ENCODE assay signal across 14 cellular contexts in genomic region chr3:135967867-135968266, GRCh38. TPM values are rescaled to one million over a fixed set of nuclear protein-coding genes. Genes with fewer than 3 reads are reported as not detected.
DNase-seq lines count a peak whose midpoint lies in the region; ATAC-seq, FAIRE-seq and TF ChIP-seq lines count a peak whose summit lies in the region.
"Had no signal": no experiment of that assay in that cellular context is flagged by ENCODE, and none has a peak within 500 bp of the region (broad histone marks: within the 10 kb centered on the region; RNA-seq: fewer than 3 reads in every experiment).

No MANE protein-coding gene starts in this region.

- H3K23me2 ChIP-seq in H1 (ENCODE audit: low read depth, low read length), result peaks cover 9% of the 10 kb centered on the region; the same call in 1 of the 2 replicates

- no peak overlapping the region for H3K4ac ChIP-seq in H1 (replicated peaks; ENCODE audit: insufficient read length, low read depth, low read length)

- POLR2A ChIA-PET in H1 (lab: Charles Lee; ENCODE audit: partially characterized antibody), result no interaction called here
- POLR2A ChIA-PET in activated CD4-positive, alpha-beta memory T cell treated with anti-CD3 and anti-CD28 coated beads for 36 hours (lab: Charles Lee), result no interaction called here

- no peak overlapping the region for H4K5ac ChIP-seq in H1 (ENCODE audit: insufficient read length, low read depth, low read length)

- H3K14ac ChIP-seq in H1 (ENCODE audit: insufficient read length), result no peak overlapping the region

- no peak overlapping the region for H4K91ac ChIP-seq in H1 (replicated peaks; ENCODE audit: insufficient read length, low read length)

- no peak overlapping the region for H2BK12ac ChIP-seq in H1 (ENCODE audit: low read depth, low read length)

- peak overlapping the region; percentile 87 for H3K4me3 ChIP-seq in cardiac muscle cell
- peak overlapping the region in 1 of 4 experiments; percentile 84; a peak in 1 of 8 replicates for H3K4me3 ChIP-seq in H1 (ENCODE audit: extremely low read depth in 1 of 4, insufficient read depth in 2 of 4, low read depth in 3 of 4, low read length in 4 of 4)
- peak overlapping the region; percentile 7 to 79 for H3K4me3 ChIP-seq in muscle layer of colon (ENCODE audit: low read depth in 1 of 2, low read length in 2 of 2)
- peak overlapping the region; percentile 56 to 83 for H3K4me3 ChIP-seq in stomach smooth muscle (ENCODE audit: low read length in 2 of 2)

- no peak overlapping the region for H2AFZ ChIP-seq in H1 (ENCODE audit: low read length)

- H3K9ac ChIP-seq in H1 (replicated peaks in 1 of 4; ENCODE audit: extremely low read depth in 1 of 4, low read depth in 3 of 4, low read length in 3 of 4) (no peak overlapping the region), muscle layer of colon (ENCODE audit: low read length) (peak overlapping the region; percentile 89), stomach smooth muscle (ENCODE audit: low read length in 2 of 2) (peak overlapping the region; percentile 21 to 81)

- 84% methylated on average over 4 of the region's 4 CpGs; no CpG with 5 or more reads in 1 of the 2 experiments for WGBS in H1 (ENCODE audit: extremely low coverage in 1 of 2, insufficient coverage in 1 of 2, insufficient read length in 1 of 2, insufficient replicate concordance in 2 of 2, low coverage in 1 of 2, low lambda C conversion rate in 2 of 2, missing lambda C conversion rate in 1 of 2), 2 experiments

- no peak overlapping the region for H4K8ac ChIP-seq in H1 (ENCODE audit: extremely low read depth, insufficient read depth, low read length)

- 0 out of 2 replicates have a peak, but pooled peaks cover 3% of the 10 kb centered on the region for H3K79me1 ChIP-seq in H1 (ENCODE audit: low read depth, low read length)

- H3K4me2 ChIP-seq in H1 (ENCODE audit: insufficient read depth in 1 of 2, low read depth in 2 of 2, low read length in 2 of 2), result peak overlapping the region; percentile 67 to 76; a peak in 3 of 4 replicates

- H3K9me3 ChIP-seq in cardiac muscle cell (ENCODE audit: low read depth) (no peaks in the 10 kb centered on the region), H1 (ENCODE audit: insufficient read depth in 2 of 2, low read depth in 1 of 2, low read length in 1 of 2) (no peaks in the 10 kb centered on the region), muscle layer of colon (ENCODE audit: low read length) (no peaks in the 10 kb centered on the region), stomach smooth muscle (ENCODE audit: control insufficient read depth in 2 of 2, low read length in 2 of 2) (no peaks in the 10 kb centered on the region)

- no peaks in the 10 kb centered on the region for H3K9me3 Mint-ChIP-seq in activated CD4-positive, alpha-beta memory T cell treated with anti-CD3 and anti-CD28 coated beads for 36 hours
- H3K9me3 Mint-ChIP-seq: activated naive CD8-positive, alpha-beta T cell treated with anti-CD3 and anti-CD28 coated beads, Interleukin-2, amount 10 ng/mL, durations not matched to agents 7 days and 5 days had no signal

- TF ChIP-seq CTCF in cardiac muscle cell (IDR thresholded peaks at IDR 0.05; ENCODE audit: low read depth, low read length) (no peak), H1 (IDR thresholded peaks at IDR 0.05; ENCODE audit: control extremely low read depth in 1 of 3, insufficient read depth in 1 of 3, low read depth in 1 of 3, low read length in 3 of 3) (no peak)

- H3K27ac Mint-ChIP-seq in activated CD4-positive, alpha-beta memory T cell treated with anti-CD3 and anti-CD28 coated beads for 36 hours, result no peak overlapping the region
- H3K27ac Mint-ChIP-seq: activated B cell treated with CpG ODN at 0.5 μM for 24 hours; activated naive CD8-positive, alpha-beta T cell treated with anti-CD3 and anti-CD28 coated beads, Interleukin-2, amount 10 ng/mL, durations not matched to agents 7 days and 5 days had no signal

- TF ChIP-seq POLR2A in H1 (IDR thresholded peaks at IDR 0.05; ENCODE audit: control extremely low read depth in 1 of 2, low read depth in 2 of 2, low read length in 2 of 2), result no peak

- peaks cover 10% of the 10 kb centered on the region for H3K4me1 Mint-ChIP-seq in activated CD4-positive, alpha-beta memory T cell treated with anti-CD3 and anti-CD28 coated beads for 36 hours (ENCODE audit: low read depth)

- H2AK5ac ChIP-seq in H1 (ENCODE audit: low read depth, low read length), result no peak overlapping the region

- H3K27ac ChIP-seq in cardiac muscle cell, result peak overlapping the region; percentile 94
- no peak overlapping the region for H3K27ac ChIP-seq in H1 (ENCODE audit: low read depth, low read length)
- H3K27ac ChIP-seq in muscle layer of colon (ENCODE audit: low read depth, low read length), result peak overlapping the region; percentile 62
- H3K27ac ChIP-seq in stomach smooth muscle (ENCODE audit: low read length), result peak overlapping the region; percentile 91

- H2BK15ac ChIP-seq in H1 (ENCODE audit: low read length), result no peak overlapping the region; the same call in 1 of the 2 replicates

- FAIRE-seq in H1 (lab: Jason Lieb, UNC), result peak; percentile 7
- FAIRE-seq: colon had no signal

- H3K23ac ChIP-seq in H1 (ENCODE audit: insufficient read length), result no peak overlapping the region

- H2BK20ac ChIP-seq in H1 (ENCODE audit: low read length), result no peak overlapping the region

- no peak overlapping the region for H3K18ac ChIP-seq in H1 (ENCODE audit: extremely low read depth, low read length)

- peaks cover 0 to 2% of the 10 kb centered on the region in 2 experiments for H4K20me1 ChIP-seq in H1 (replicated peaks in 1 of 2; ENCODE audit: control insufficient read depth in 1 of 2, insufficient read depth in 2 of 2, low read length in 2 of 2)

- H3K27me3 Mint-ChIP-seq in activated CD4-positive, alpha-beta memory T cell treated with anti-CD3 and anti-CD28 coated beads for 36 hours, result peaks cover 28% of the 10 kb centered on the region

- H3K4me1 ChIP-seq in cardiac muscle cell (ENCODE audit: low read depth), result peaks cover 16% of the 10 kb centered on the region
- peaks cover 10 to 25% (median 16%) of the 10 kb centered on the region in 4 experiments; a peak in 6 of 7 replicates for H3K4me1 ChIP-seq in H1 (replicated peaks in 1 of 4; ENCODE audit: control insufficient read depth in 3 of 4, insufficient read depth in 4 of 4, low read length in 3 of 4)
- peaks cover 57% of the 10 kb centered on the region for H3K4me1 ChIP-seq in muscle layer of colon (ENCODE audit: insufficient read depth, low read length)
- peaks cover 6% of the 10 kb centered on the region for H3K4me1 ChIP-seq in stomach smooth muscle (ENCODE audit: control insufficient read depth, insufficient read depth, low read length)

- no peak for ATAC-seq in Right ventricle myocardium superior (ENCODE audit: poor library complexity)

- H2BK5ac ChIP-seq in H1 (ENCODE audit: low read depth, low read length), result no peak overlapping the region

- H3K36me3 Mint-ChIP-seq in activated CD4-positive, alpha-beta memory T cell treated with anti-CD3 and anti-CD28 coated beads for 36 hours, result no peaks in the 10 kb centered on the region
- H3K36me3 Mint-ChIP-seq: activated naive CD8-positive, alpha-beta T cell treated with anti-CD3 and anti-CD28 coated beads, Interleukin-2, amount 10 ng/mL, durations not matched to agents 7 days and 5 days had no signal

- TF ChIP-seq EP300 in H1 (IDR thresholded peaks at IDR 0.05; ENCODE audit: borderline replicate concordance in 1 of 2, low read depth in 2 of 2, low read length in 2 of 2), result no peak

- CTCF ChIA-PET in H1 (lab: Charles Lee; ENCODE audit: partially characterized antibody), result interaction anchor here (3.0 kb wide), 1 partner anchor 75 kb away, joined by 22 read pairs; no protein-coding TSS in a partner anchor
- CTCF ChIA-PET in activated CD4-positive, alpha-beta memory T cell treated with anti-CD3 and anti-CD28 coated beads for 36 hours (lab: Charles Lee), result interaction anchor here (1.5 kb wide), 1 partner anchor 75 kb away, joined by 4 read pairs; no protein-coding TSS in a partner anchor

- TF ChIP-seq RAD21 in H1 (IDR thresholded peaks at IDR 0.05 in 1 of 2, conservative IDR thresholded peaks at IDR 0.05 in 1 of 2; ENCODE audit: low read depth in 2 of 2, low read length in 2 of 2), result no peak

- H3K79me2 ChIP-seq in H1 (ENCODE audit: control insufficient read depth in 1 of 2, insufficient read depth in 2 of 2, low read length in 2 of 2), result peaks cover 0 to 59% of the 10 kb centered on the region in 2 experiments; a peak in 3 of 4 replicates

- intact Hi-C loops in Right ventricle myocardium superior (cut with DNase I), result no loop called here
- intact Hi-C loops in activated CD4-positive, alpha-beta memory T cell treated with anti-CD3 and anti-CD28 coated beads for 36 hours (cut with micrococcal nuclease), result loop anchor here (5.0 kb wide), 1 partner anchor 894 kb away; the partner anchor contains the start of gene NCK1

- no peak overlapping the region for H3K4me3 Mint-ChIP-seq in activated CD4-positive, alpha-beta memory T cell treated with anti-CD3 and anti-CD28 coated beads for 36 hours
- H3K4me3 Mint-ChIP-seq: activated naive CD8-positive, alpha-beta T cell treated with anti-CD3 and anti-CD28 coated beads, Interleukin-2, amount 10 ng/mL, durations not matched to agents 7 days and 5 days had no signal

- H3K27me3 ChIP-seq in cardiac muscle cell, result no peaks in the 10 kb centered on the region
- no peaks in the 10 kb centered on the region for H3K27me3 ChIP-seq in H1 (replicated peaks in 1 of 4; ENCODE audit: control insufficient read depth in 3 of 4, extremely low read depth in 1 of 4, insufficient read depth in 3 of 4, low read length in 3 of 4)
- no peaks in the 10 kb centered on the region for H3K27me3 ChIP-seq in muscle layer of colon (ENCODE audit: control insufficient read depth in 1 of 2, insufficient read depth in 2 of 2, low read length in 2 of 2)
- H3K27me3 ChIP-seq in stomach smooth muscle (ENCODE audit: control insufficient read depth in 1 of 2, insufficient read depth in 2 of 2, low read length in 2 of 2), result no peaks in the 10 kb centered on the region

- H3K56ac ChIP-seq in H1 (replicated peaks; ENCODE audit: insufficient read length, low read depth, low read length), result no peak overlapping the region

- no peak overlapping the region for H2BK120ac ChIP-seq in H1 (replicated peaks; ENCODE audit: low read depth, low read length)

- H3K36me3 ChIP-seq in cardiac muscle cell (no peaks in the 10 kb centered on the region), H1 (ENCODE audit: control insufficient read depth in 2 of 4, insufficient read depth in 4 of 4, low read length in 3 of 4) (no peaks in the 10 kb centered on the region; a peak in 1 of 8 replicates), muscle layer of colon (ENCODE audit: insufficient read depth, low read length) (no peaks in the 10 kb centered on the region), stomach smooth muscle (ENCODE audit: control insufficient read depth in 2 of 2, insufficient read depth in 2 of 2, low read length in 2 of 2) (no peaks in the 10 kb centered on the region)

- DNase-seq in cardiac muscle cell (ENCODE audit: low read depth in 1 of 2, low spot score in 1 of 2) (no peak), Right ventricle myocardium superior (no peak), H1 (ENCODE audit: low read depth in 1 of 2, low spot score in 2 of 2) (no peak), NCI-H1417 treated with DMSO at 0.1 percent for 48 hours (lab: John Stamatoyannopoulos, UW) (no peak)
- DNase-seq in activated CD4-positive, alpha-beta memory T cell treated with anti-CD3 and anti-CD28 coated beads for 36 hours, result no peak
- DNase-seq in effector CD4-positive, alpha-beta T cell, result no peak
- DNase-seq: activated B cell treated with CpG ODN at 0.5 μM for 24 hours; activated naive CD8-positive, alpha-beta T cell treated with anti-CD3 and anti-CD28 coated beads, Interleukin-2, amount 10 ng/mL, durations not matched to agents 7 days and 5 days; DMS153; islet precursor cell; NCI-H2171 treated with DMSO at 0.1 percent for 48 hours had no signal

RNA-seq across cellular contexts. Expression of gene PPP2R3A, which starts 2.3 kb away (rescaled TPM):
- total RNA-seq in cardiac muscle cell (31.3 and 43.9 TPM in 2 replicates), Right ventricle myocardium superior (98.1 TPM)
- polyA plus RNA-seq in cardiac muscle cell (18.3 and 35.7 TPM in 2 replicates), H1 (2011; rRNA removed) (2.9 and 4.1 TPM in 2 replicates)
- total RNA-seq in H1 (2021; fragmentation: NEBNext Ultra II Directional; extraction: Animal tissue kit (Norgen Biotek cat#: 25700)), result 14.0 and 15.2 TPM in 2 replicates
- polyA plus RNA-seq in H1 (2011; cell fraction: cytosol; rRNA removed), result 5.1 TPM
- polyA plus RNA-seq in H1 (2011; cell fraction: nucleus; rRNA removed), result 7.8 TPM
- polyA plus RNA-seq in H1 (2012, experiment 1 of 2), result 7.0 to 10.9 TPM (median 8.4 TPM) in 4 replicates
- polyA plus RNA-seq in H1 (2012, experiment 2 of 2), result 0.41 TPM
- 8.2 TPM for polyA plus RNA-seq in H1 (2013, experiment 1 of 2)
- 7.4 TPM for polyA plus RNA-seq in H1 (2013, experiment 2 of 2)
- polyA minus RNA-seq in H1 (2011; rRNA and poly(A)+ RNA removed), result 35.0 and 41.2 TPM in 2 replicates
- 11.2 TPM for polyA minus RNA-seq in H1 (2011; cell fraction: cytosol; rRNA and poly(A)+ RNA removed)
- polyA minus RNA-seq in H1 (2011; cell fraction: nucleus; rRNA and poly(A)+ RNA removed), result 45.9 TPM
- total RNA-seq in activated CD4-positive, alpha-beta memory T cell treated with anti-CD3 and anti-CD28 coated beads for 36 hours, result under 1 TPM; 0.17 to 0.33 TPM

Comparison
In these comparisons a context has a peak if more than half of its experiments do, and no peak if none do; other contexts are left out.
1. H3K9ac ChIP-seq: peak in muscle layer of colon (single experiment) and stomach smooth muscle (2 of 2); none in H1 (0 of 4).
2. RNA of gene PPP2R3A, which starts 2.3 kb away (total RNA-seq): 98.1 TPM in Right ventricle myocardium superior (single experiment), 31.3 to 43.9 TPM in cardiac muscle cell and 14.0 to 15.2 TPM in H1; 0.17 to 0.33 TPM in activated CD4-positive, alpha-beta memory T cell treated with anti-CD3 and anti-CD28 coated beads for 36 hours; every median in the first group is over 10 times any median in the second.